Comparison of ENCODE assay signal across 1 cellular context in genomic region chrX:44872319-44872816, GRCh38.
TF ChIP-seq lines count a peak whose summit lies in the region.

No MANE protein-coding gene starts in this region.

TF ChIP-seq in HepG2, 621 proteins besides CTCF, POLR2A, EP300 and RAD21 (continued from another document and continues in another):
- TF ChIP-seq PRDM15 (CRISPR knock-in tag; IDR thresholded peaks at IDR 0.05) (no peak), AKAP8 (CRISPR knock-in tag; IDR thresholded peaks at IDR 0.05) (no peak), TEAD2 (CRISPR knock-in tag; IDR thresholded peaks at IDR 0.05) (no peak), ZNF670 (CRISPR knock-in tag; IDR thresholded peaks at IDR 0.05; ENCODE audit: borderline replicate concordance) (0 out of 2 replicates have a peak, but pooled peaks have one; percentile 29), ZNF784 (CRISPR knock-in tag; IDR thresholded peaks at IDR 0.05; ENCODE audit: borderline replicate concordance) (no peak), GATA4 (IDR thresholded peaks at IDR 0.05; ENCODE audit: borderline replicate concordance, low read depth) (no peak), HBP1 (CRISPR knock-in tag; IDR thresholded peaks at IDR 0.05; ENCODE audit: low read depth) (no peak), SALL1 (CRISPR knock-in tag; IDR thresholded peaks at IDR 0.05) (peak; percentile 5; the same call in 1 of the 2 replicates), ZNF839 (CRISPR knock-in tag; IDR thresholded peaks at IDR 0.05; ENCODE audit: borderline replicate concordance) (no peak), JUNB (CRISPR knock-in tag; IDR thresholded peaks at IDR 0.05; ENCODE audit: borderline replicate concordance) (no peak), MLLT10 (CRISPR knock-in tag; IDR thresholded peaks at IDR 0.05) (no peak), LBX2 (CRISPR knock-in tag; IDR thresholded peaks at IDR 0.05; ENCODE audit: borderline replicate concordance) (no peak), RORA (CRISPR knock-in tag; IDR thresholded peaks at IDR 0.05) (no peak), PCBP1 (IDR thresholded peaks at IDR 0.05; ENCODE audit: borderline replicate concordance, low read depth, low read length) (no peak), ZNF687 (CRISPR knock-in tag; IDR thresholded peaks at IDR 0.05) (peak; percentile 55), MTA3 (CRISPR knock-in tag; IDR thresholded peaks at IDR 0.05) (no peak), PTBP1 (IDR thresholded peaks at IDR 0.05; ENCODE audit: low read depth, low read length, poor library complexity, severe bottlenecking) (no peak), SATB2 (CRISPR knock-in tag; IDR thresholded peaks at IDR 0.05) (no peak), PBX2 (CRISPR knock-in tag; IDR thresholded peaks at IDR 0.05) (no peak), HOXA3 (CRISPR knock-in tag; IDR thresholded peaks at IDR 0.05) (no peak), FOXP1 (IDR thresholded peaks at IDR 0.05) (no peak), FOXP1 (CRISPR knock-in tag; IDR thresholded peaks at IDR 0.05) (no peak), RARG (CRISPR knock-in tag; IDR thresholded peaks at IDR 0.05; ENCODE audit: low read depth) (no peak), ZNF775 (CRISPR knock-in tag; IDR thresholded peaks at IDR 0.05; ENCODE audit: borderline replicate concordance) (no peak), RFX1 (IDR thresholded peaks at IDR 0.05) (no peak), ZNF646 (CRISPR knock-in tag; IDR thresholded peaks at IDR 0.05) (peak; percentile 1; the same call in 1 of the 2 replicates), SP140L (CRISPR knock-in tag; IDR thresholded peaks at IDR 0.05; ENCODE audit: borderline replicate concordance) (no peak), RBM22 (optimal IDR thresholded peaks at IDR 0.05; ENCODE audit: low read length) (no peak), EZH2 (conservative IDR thresholded peaks at IDR 0.05; ENCODE audit: low read depth, low read length) (no peak), PRMT3 (CRISPR knock-in tag; IDR thresholded peaks at IDR 0.05; ENCODE audit: borderline replicate concordance, low read depth) (no peak), KDM6A (CRISPR knock-in tag; IDR thresholded peaks at IDR 0.05; ENCODE audit: low read depth) (no peak), CEBPZ (IDR thresholded peaks at IDR 0.05; ENCODE audit: low read length) (no peak), CERS6 (CRISPR knock-in tag; IDR thresholded peaks at IDR 0.05) (no peak), ZKSCAN8 (CRISPR knock-in tag; IDR thresholded peaks at IDR 0.05; ENCODE audit: borderline replicate concordance) (no peak), AGO1 (IDR thresholded peaks at IDR 0.05; ENCODE audit: low read depth, low read length, poor library complexity, severe bottlenecking) (peak; percentile 8), MEIS1 (CRISPR knock-in tag; IDR thresholded peaks at IDR 0.05; ENCODE audit: borderline replicate concordance) (no peak), ZNF780A (CRISPR knock-in tag; IDR thresholded peaks at IDR 0.05) (0 out of 2 replicates have a peak, but pooled peaks have one; percentile 41), RAD51 (IDR thresholded peaks at IDR 0.05; ENCODE audit: borderline replicate concordance) (no peak)
